In genomic region chr16:89557230-89557935, GRCh38 we compare ENCODE assay signal across 1 cellular context.
TF ChIP-seq lines count a peak whose summit lies in the region.

No MANE protein-coding gene starts in this region.

TF ChIP-seq in GM12878, 131 proteins besides CTCF, POLR2A, EP300 and RAD21:
- no peak for TF ChIP-seq RELB (IDR thresholded peaks at IDR 0.05; ENCODE audit: low read depth)
- TF ChIP-seq CHD1 (IDR thresholded peaks at IDR 0.05; ENCODE audit: low read depth, low read length): no peak
- no peak for TF ChIP-seq ZNF592 (IDR thresholded peaks at IDR 0.05)
- TF ChIP-seq PKNOX1 (IDR thresholded peaks at IDR 0.05): peak; percentile 43; the same call in 1 of the 2 replicates
- TF ChIP-seq ZBTB40 (IDR thresholded peaks at IDR 0.05; ENCODE audit: borderline replicate concordance): no peak
- TF ChIP-seq RCOR1 (conservative IDR thresholded peaks at IDR 0.05; ENCODE audit: low read depth, low read length): no peak
- TF ChIP-seq POLR2AphosphoS2 (IDR thresholded peaks at IDR 0.05; ENCODE audit: low read depth, low read length): no peak
- TF ChIP-seq SMARCA5 (IDR thresholded peaks at IDR 0.05): peak; percentile 53; the same call in 1 of the 2 replicates
- TF ChIP-seq E2F8 (IDR thresholded peaks at IDR 0.05; ENCODE audit: low read depth, partially characterized antibody): no peak
- TF ChIP-seq SUZ12 (IDR thresholded peaks at IDR 0.05; ENCODE audit: unreplicated experiment): no peak
- TF ChIP-seq CHD4 (IDR thresholded peaks at IDR 0.05): no peak
- TF ChIP-seq SMC3 (IDR thresholded peaks at IDR 0.05; ENCODE audit: borderline replicate concordance, low read length): peak; percentile 62
- TF ChIP-seq YY1 (IDR thresholded peaks at IDR 0.05; ENCODE audit: low read depth, low read length): peak; percentile 39; the same call in 1 of the 2 replicates
- TF ChIP-seq RFX5 (IDR thresholded peaks at IDR 0.05; ENCODE audit: low read depth, low read length): no peak
- no peak for TF ChIP-seq CHD2 (IDR thresholded peaks at IDR 0.05; ENCODE audit: borderline replicate concordance, low read depth, low read length)
- TF ChIP-seq CBX5 (IDR thresholded peaks at IDR 0.05; ENCODE audit: low read depth): no peak
- TF ChIP-seq STAT3 (IDR thresholded peaks at IDR 0.05; ENCODE audit: low read depth, low read length): no peak
- no peak for TF ChIP-seq CEBPB (IDR thresholded peaks at IDR 0.05; ENCODE audit: borderline replicate concordance in 1 of 2, low read depth in 2 of 2, low read length in 2 of 2)
- no peak for TF ChIP-seq MEF2A (IDR thresholded peaks at IDR 0.05; ENCODE audit: insufficient read depth, low read depth, low read length)
- no peak for TF ChIP-seq MYC (IDR thresholded peaks at IDR 0.05; ENCODE audit: insufficient read depth, insufficient read length, insufficient replicate concordance, low read length, severe bottlenecking)
